In the genomic region with DNA sequence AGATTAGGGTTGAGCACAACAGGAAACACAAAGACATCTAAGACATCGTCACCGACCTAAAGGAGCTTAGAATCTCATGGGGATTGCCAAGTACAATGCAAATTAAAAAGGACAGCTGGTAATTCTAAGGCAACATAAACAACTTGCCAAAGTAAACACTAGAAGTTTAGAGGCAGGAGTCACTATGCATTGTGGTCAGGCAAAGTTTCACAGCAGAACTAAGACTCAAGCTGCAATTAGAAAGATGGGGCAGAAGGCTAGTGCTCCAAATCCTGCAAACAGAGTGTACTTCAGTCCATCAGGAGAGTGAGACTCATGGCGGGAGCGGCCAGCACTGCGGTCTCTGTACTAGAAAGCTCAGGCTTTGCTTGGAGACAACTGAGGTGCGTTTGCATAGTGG, we compare ENCODE assay signal across 9 cellular contexts. TPM values are rescaled to one million over a fixed set of nuclear protein-coding genes. Genes with fewer than 3 reads are reported as not detected.
DNase-seq lines count a peak whose midpoint lies in the region; ATAC-seq and TF ChIP-seq lines count a peak whose summit lies in the region.
"Had no signal": no experiment of that assay in that cellular context is flagged by ENCODE, and none has a peak within 500 bp of the region (broad histone marks: within the 10 kb centered on the region; RNA-seq: fewer than 3 reads in every experiment).

No MANE protein-coding gene starts in this region.

- H3K4me1 Mint-ChIP-seq in activated CD4-positive, alpha-beta T cell treated with anti-CD3 and anti-CD28 coated beads, Interleukin-2, amount 10 ng/mL, durations not matched to agents 7 days and 5 days = peaks cover 41% of the 10 kb centered on the region
- peaks cover 33% of the 10 kb centered on the region for H3K4me1 Mint-ChIP-seq in activated CD8-positive, alpha-beta T cell treated with anti-CD3 and anti-CD28 coated beads for 36 hours (ENCODE audit: low read depth)

- peaks cover 6% of the 10 kb centered on the region for H3K36me3 Mint-ChIP-seq in activated CD4-positive, alpha-beta T cell treated with anti-CD3 and anti-CD28 coated beads, Interleukin-2, amount 10 ng/mL, durations not matched to agents 7 days and 5 days (ENCODE audit: low read depth)
- H3K36me3 Mint-ChIP-seq in activated CD8-positive, alpha-beta T cell treated with anti-CD3 and anti-CD28 coated beads for 36 hours (ENCODE audit: low read depth) = peaks cover 7% of the 10 kb centered on the region

- peak overlapping the region; percentile 48 for H3K27ac ChIP-seq in right cardiac atrium (ENCODE audit: low read length)

- POLR2A ChIA-PET in activated CD4-positive, alpha-beta T cell treated with anti-CD3 and anti-CD28 coated beads, Interleukin-2, amount 10 ng/mL, durations not matched to agents 7 days and 5 days (lab: Charles Lee) = no interaction called here
- POLR2A ChIA-PET in activated CD8-positive, alpha-beta T cell treated with anti-CD3 and anti-CD28 coated beads for 36 hours (lab: Charles Lee) = interaction anchor here (0.6 kb wide), 1 partner anchor 192 kb away, joined by 3 read pairs; no protein-coding TSS in a partner anchor

- peak; percentile 94 for DNase-seq in HCEC 1CT
- peak; percentile 68 for DNase-seq in NCI-H1105 treated with DMSO at 0.1 percent for 48 hours (lab: John Stamatoyannopoulos, UW)
- peak in 1 of 3 donors; percentile 6 for DNase-seq in right cardiac atrium
- no peak for DNase-seq in activated CD4-positive, alpha-beta T cell treated with anti-CD3 and anti-CD28 coated beads, Interleukin-2, amount 10 ng/mL, durations not matched to agents 7 days and 5 days
- no peak for DNase-seq in activated CD8-positive, alpha-beta T cell treated with anti-CD3 and anti-CD28 coated beads for 36 hours
- no peak for DNase-seq in stimulated activated CD4-positive, alpha-beta T cell treated with anti-CD3 and anti-CD28 coated beads, Interleukin-4, amount 100 ng/mL, for 24 hours
- DNase-seq in NCI-H1694 treated with DMSO at 0.1 percent for 48 hours (lab: John Stamatoyannopoulos, UW) = no peak

- ATAC-seq in GM18502 (IDR thresholded peaks at IDR 0.05; ENCODE audit: poor library complexity, unreplicated experiment) = peak; percentile 82
- ATAC-seq in right cardiac atrium = no peak
- ATAC-seq in activated CD8-positive, alpha-beta T cell treated with anti-CD3 and anti-CD28 coated beads for 36 hours = no peak

- CTCF ChIA-PET in activated CD4-positive, alpha-beta T cell treated with anti-CD3 and anti-CD28 coated beads, Interleukin-2, amount 10 ng/mL, durations not matched to agents 7 days and 5 days (lab: Charles Lee) = interaction anchor here (1.3 kb wide), 1 partner anchor 28 kb away, joined by 3 read pairs; no protein-coding TSS in a partner anchor
- CTCF ChIA-PET in activated CD8-positive, alpha-beta T cell treated with anti-CD3 and anti-CD28 coated beads for 36 hours (lab: Charles Lee) = interaction anchor here (1.6 to 1.7 kb wide), 2 partner anchors 78 to 106 kb away, joined by 5 to 6 read pairs; no protein-coding TSS in a partner anchor

- no peak overlapping the region for H3K4me3 Mint-ChIP-seq in activated CD4-positive, alpha-beta T cell treated with anti-CD3 and anti-CD28 coated beads, Interleukin-2, amount 10 ng/mL, durations not matched to agents 7 days and 5 days
- H3K4me3 Mint-ChIP-seq in activated CD8-positive, alpha-beta T cell treated with anti-CD3 and anti-CD28 coated beads for 36 hours = no peak overlapping the region
- H3K4me3 Mint-ChIP-seq: stimulated activated naive CD8-positive, alpha-beta T cell treated with anti-CD3 and anti-CD28 coated beads, Interleukin-15, Interleukin-2, amounts not matched to agents 100 ng/mL and 50 ng/mL, for 24 hours had no signal

- no peaks in the 10 kb centered on the region for H3K27me3 Mint-ChIP-seq in activated CD4-positive, alpha-beta T cell treated with anti-CD3 and anti-CD28 coated beads, Interleukin-2, amount 10 ng/mL, durations not matched to agents 7 days and 5 days
- no peaks in the 10 kb centered on the region for H3K27me3 Mint-ChIP-seq in activated CD8-positive, alpha-beta T cell treated with anti-CD3 and anti-CD28 coated beads for 36 hours
- H3K27me3 Mint-ChIP-seq: stimulated activated naive CD8-positive, alpha-beta T cell treated with anti-CD3 and anti-CD28 coated beads, Interleukin-15, Interleukin-2, amounts not matched to agents 100 ng/mL and 50 ng/mL, for 24 hours had no signal

- H3K4me3 ChIP-seq in right cardiac atrium (ENCODE audit: low read length) = no peak overlapping the region

- H3K27ac Mint-ChIP-seq in activated CD4-positive, alpha-beta T cell treated with anti-CD3 and anti-CD28 coated beads, Interleukin-2, amount 10 ng/mL, durations not matched to agents 7 days and 5 days = no peak overlapping the region
- no peak overlapping the region for H3K27ac Mint-ChIP-seq in activated CD8-positive, alpha-beta T cell treated with anti-CD3 and anti-CD28 coated beads for 36 hours
- H3K27ac Mint-ChIP-seq: stimulated activated naive CD8-positive, alpha-beta T cell treated with anti-CD3 and anti-CD28 coated beads, Interleukin-15, Interleukin-2, amounts not matched to agents 100 ng/mL and 50 ng/mL, for 24 hours had no signal

- no peaks in the 10 kb centered on the region for H3K9me3 ChIP-seq in right cardiac atrium (ENCODE audit: control insufficient read depth, low read length)

- peaks cover 30% of the 10 kb centered on the region for H3K4me1 ChIP-seq in right cardiac atrium (ENCODE audit: control insufficient read depth, insufficient read depth, low read length)

- H3K9me3 Mint-ChIP-seq in activated CD4-positive, alpha-beta T cell treated with anti-CD3 and anti-CD28 coated beads, Interleukin-2, amount 10 ng/mL, durations not matched to agents 7 days and 5 days = peaks cover 2% of the 10 kb centered on the region
- peaks cover 1% of the 10 kb centered on the region for H3K9me3 Mint-ChIP-seq in activated CD8-positive, alpha-beta T cell treated with anti-CD3 and anti-CD28 coated beads for 36 hours
- H3K9me3 Mint-ChIP-seq: stimulated activated naive CD8-positive, alpha-beta T cell treated with anti-CD3 and anti-CD28 coated beads, Interleukin-15, Interleukin-2, amounts not matched to agents 100 ng/mL and 50 ng/mL, for 24 hours had no signal

- intact Hi-C loops in right cardiac atrium (cut with DNase I) = no loop called here
- intact Hi-C loops in activated CD8-positive, alpha-beta T cell treated with anti-CD3 and anti-CD28 coated beads for 36 hours (cut with micrococcal nuclease) = no loop called here

- no peaks in the 10 kb centered on the region for H3K27me3 ChIP-seq in right cardiac atrium (ENCODE audit: control insufficient read depth, insufficient read depth)

- TF ChIP-seq CTCF in activated CD8-positive, alpha-beta T cell treated with anti-CD3 and anti-CD28 coated beads for 36 hours (IDR thresholded peaks at IDR 0.05) = no peak

- 73% methylated on average over 6 of the region's 6 CpGs for WGBS in right cardiac atrium

RNA-seq across cellular contexts. Expression of a gene that starts 52.7 kb away (rescaled TPM):
- 100 to 1,000 TPM in 2 of 4 donors, 10 to 100 TPM in 2; 92.6 to 131 (median 113) TPM for total RNA-seq in right cardiac atrium
- 72.1 TPM for polyA plus RNA-seq in right cardiac atrium
- total RNA-seq in activated CD4-positive, alpha-beta T cell treated with anti-CD3 and anti-CD28 coated beads, Interleukin-2, amount 10 ng/mL, durations not matched to agents 7 days and 5 days = 10 to 100 TPM; 22.5 to 27.5 TPM
- 10 to 100 TPM; 17.3 to 17.6 TPM for total RNA-seq in activated CD8-positive, alpha-beta T cell treated with anti-CD3 and anti-CD28 coated beads for 36 hours

Comparison
In these comparisons a context has a peak if more than half of its experiments do, and no peak if none do; other contexts are left out.
1. DNase-seq: peak in HCEC 1CT (single experiment) and NCI-H1105 treated with DMSO at 0.1 percent for 48 hours (single experiment); none in activated CD4-positive, alpha-beta T cell treated with anti-CD3 and anti-CD28 coated beads, Interleukin-2, amount 10 ng/mL, durations not matched to agents 7 days and 5 days (single experiment), activated CD8-positive, alpha-beta T cell treated with anti-CD3 and anti-CD28 coated beads for 36 hours (single experiment), stimulated activated CD4-positive, alpha-beta T cell treated with anti-CD3 and anti-CD28 coated beads, Interleukin-4, amount 100 ng/mL, for 24 hours (single experiment) and NCI-H1694 treated with DMSO at 0.1 percent for 48 hours (single experiment).